In the genomic region with DNA sequence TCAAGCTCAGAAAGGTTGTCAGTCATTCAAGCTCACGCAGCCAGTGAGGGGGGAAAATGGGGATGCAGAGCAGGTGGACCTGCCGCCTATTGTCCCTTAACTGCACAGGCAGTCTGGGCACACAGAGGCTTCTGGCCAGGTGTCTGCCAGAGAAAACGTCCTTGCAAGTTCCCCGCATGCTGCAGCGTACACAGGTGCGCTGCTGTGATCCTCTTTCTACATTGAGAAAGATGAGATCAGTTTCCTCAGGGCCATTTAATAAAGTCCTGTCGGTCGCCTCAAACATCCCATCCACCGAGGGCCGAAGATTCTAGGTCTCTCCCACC, we compare ENCODE assay signal across 8 cellular contexts. TPM values are rescaled to one million over a fixed set of nuclear protein-coding genes. Genes with fewer than 3 reads are reported as not detected.
DNase-seq lines count a peak whose midpoint lies in the region; ATAC-seq, FAIRE-seq and TF ChIP-seq lines count a peak whose summit lies in the region.

No MANE protein-coding gene starts in this region.

- no peak for TF ChIP-seq POLR2A in GM12878 (IDR thresholded peaks at IDR 0.05; ENCODE audit: low read depth, low read length)

- peak overlapping the region; percentile 76 for H4K8ac ChIP-seq in mesenchymal stem cell (ENCODE audit: low read length)

- no peak for TF ChIP-seq EP300 in GM12878 (IDR thresholded peaks at IDR 0.05; ENCODE audit: borderline replicate concordance in 1 of 2, control insufficient read depth in 1 of 2, low read depth in 2 of 2, low read length in 2 of 2)

- H2BK5ac ChIP-seq in mesenchymal stem cell (ENCODE audit: low read depth, low read length, poor library complexity, severe bottlenecking): no peak overlapping the region

- WGBS in GM12878 (ENCODE audit: insufficient coverage, insufficient replicate concordance, low lambda C conversion rate, missing lambda C conversion rate): 1% methylated on average over 10 of the region's 10 CpGs
- 6% methylated on average over 10 of the region's 10 CpGs for WGBS in mesenchymal stem cell

- no peak overlapping the region for H2BK15ac ChIP-seq in mesenchymal stem cell (ENCODE audit: low read depth, poor library complexity, severe bottlenecking)

- RAD21 ChIA-PET in GM12878 (lab: Charles Lee; ENCODE audit: unreplicated experiment): interaction anchor here (1.0 to 3.8 kb wide), 11 partner anchors 9 to 348 kb away, joined by 3 to 35 read pairs (median 3); a partner anchor contains a TSS

- H2AFZ ChIP-seq in GM12878 (ENCODE audit: control insufficient read depth, low read depth, low read length): peak overlapping the region; percentile 91
- H2AFZ ChIP-seq in mesenchymal stem cell (ENCODE audit: low read depth, low read length): peak overlapping the region; percentile 57

- H3K4me2 ChIP-seq in GM12878 (ENCODE audit: control insufficient read depth, insufficient read depth): peak overlapping the region; percentile 99
- H3K4me2 ChIP-seq in mesenchymal stem cell (ENCODE audit: low read length, poor library complexity, severe bottlenecking): peak overlapping the region; percentile 87

- peaks cover 15% of the 10 kb centered on the region for H3K4me1 ChIP-seq in cardiac muscle cell (ENCODE audit: low read depth)
- H3K4me1 ChIP-seq in GM12878 (ENCODE audit: control insufficient read depth, insufficient read depth, low read length): peaks cover 5% of the 10 kb centered on the region; the same call in 1 of the 2 replicates
- peaks cover 11% of the 10 kb centered on the region for H3K4me1 ChIP-seq in mesenchymal stem cell (ENCODE audit: control insufficient read depth, insufficient read depth, low read depth, low read length)

- H3K23ac ChIP-seq in mesenchymal stem cell (ENCODE audit: low read length in 2 of 2): no peak overlapping the region

- no peak for DNase-seq in cardiac muscle cell (ENCODE audit: low read depth in 1 of 2, low spot score in 1 of 2)
- no peak for DNase-seq in cardiac septum (ENCODE audit: low spot score)
- DNase-seq in GM12878 (ENCODE audit: low read depth, low spot score): no peak
- DNase-seq in mesenchymal stem cell: no peak
- DNase-seq in stimulated activated CD4-positive, alpha-beta T cell treated with anti-CD3 and anti-CD28 coated beads, Interleukin-4, amount 100 ng/mL, for 1 hour: no peak
- no peak for DNase-seq in G401 (ENCODE audit: low spot score)

- H3K27ac ChIP-seq in cardiac muscle cell: peak overlapping the region; percentile 52
- no peak overlapping the region for H3K27ac ChIP-seq in GM12878 (ENCODE audit: control insufficient read depth, insufficient read depth)
- peak overlapping the region; percentile 28 for H3K27ac ChIP-seq in mesenchymal stem cell (ENCODE audit: low read length, poor library complexity, severe bottlenecking)

- in situ Hi-C loops in GM12878 (cut with MboI): no loop called here
- in situ Hi-C loops in G401 (cut with HindIII; ENCODE audit: low sequenced_read_pairs): no loop called here

- TF ChIP-seq CTCF in cardiac muscle cell (IDR thresholded peaks at IDR 0.05; ENCODE audit: low read depth, low read length) (no peak), GM12878 (IDR thresholded peaks at IDR 0.05 in 2 of 3, conservative IDR thresholded peaks at IDR 0.05 in 1 of 3; ENCODE audit: control insufficient read depth in 2 of 3, extremely low read depth in 1 of 3, insufficient read depth in 1 of 3, low read depth in 3 of 3, low read length in 3 of 3) (no peak)

- H3K9ac ChIP-seq in GM12878 (ENCODE audit: control insufficient read depth, insufficient read depth, low read length) (peak overlapping the region; percentile 53), mesenchymal stem cell (ENCODE audit: low read length) (peak overlapping the region; percentile 82)

- H4K91ac ChIP-seq in mesenchymal stem cell (ENCODE audit: low read length): peak overlapping the region; percentile 71

- CTCF ChIA-PET in GM12878 (lab: Yijun Ruan, JAX): interaction anchor here (0.7 to 4.8 kb wide), 15 partner anchors 9 to 364 kb away, joined by 3 to 40 read pairs (median 4); a partner anchor contains a TSS

- no TSS peak for BruUV-seq in GM12878 (replicated peaks; lab: Mats Ljungman, UMichigan)

- TF ChIP-seq RAD21 in GM12878 (IDR thresholded peaks at IDR 0.05; ENCODE audit: insufficient read depth, low read depth, low read length): no peak

- POLR2A ChIA-PET in GM12878 (lab: Charles Lee): interaction anchor here (1.0 to 2.8 kb wide), 7 partner anchors 72 to 358 kb away, joined by 3 to 12 read pairs (median 6); a partner anchor contains a TSS

- peak overlapping the region; percentile 59 for H3K4me3 ChIP-seq in cardiac muscle cell
- H3K4me3 ChIP-seq in GM12878: peak overlapping the region; percentile 65
- peak overlapping the region; percentile 40 to 92 for H3K4me3 ChIP-seq in mesenchymal stem cell (ENCODE audit: insufficient read depth in 1 of 2, low read depth in 1 of 2, low read length in 2 of 2)

- no peaks in the 10 kb centered on the region for H4K20me1 ChIP-seq in GM12878 (ENCODE audit: control insufficient read depth, insufficient read depth)

- ATAC-seq in GM12878: no peak
- ATAC-seq in HG02938 (IDR thresholded peaks at IDR 0.05; ENCODE audit: unreplicated experiment): no peak
- no peak for ATAC-seq in HG03135 (IDR thresholded peaks at IDR 0.05; ENCODE audit: unreplicated experiment)

- no peak overlapping the region for H2AK5ac ChIP-seq in mesenchymal stem cell (ENCODE audit: low read length, severe bottlenecking)

- FAIRE-seq in GM12878 (lab: Jason Lieb, UNC): no peak

- SMC1A ChIA-PET in GM12878 (lab: Charles Lee; ENCODE audit: uncharacterized antibody, unreplicated experiment): interaction anchor here (0.7 to 3.1 kb wide), 10 partner anchors 12 to 351 kb away, joined by 3 to 27 read pairs (median 6); a partner anchor contains a TSS

- intact Hi-C loops in cardiac septum (cut with DNase I): loop anchor here (5.0 kb wide), 5 partner anchors 73 to 307 kb away; a partner anchor contains a TSS
- intact Hi-C loops in GM12878 (cut with micrococcal nuclease; ENCODE audit: unreplicated experiment): loop anchor here (1.0 to 5.0 kb wide), 3 partner anchors 73 to 292 kb away; a partner anchor contains a TSS

- H3K79me1 ChIP-seq in mesenchymal stem cell (replicated peaks; ENCODE audit: low read length, poor library complexity, severe bottlenecking): peaks cover 18% of the 10 kb centered on the region

- H3K36me3 ChIP-seq in cardiac muscle cell (no peaks in the 10 kb centered on the region), GM12878 (ENCODE audit: control insufficient read depth in 2 of 2, insufficient read depth in 2 of 2, low read length in 1 of 2) (no peaks in the 10 kb centered on the region), mesenchymal stem cell (ENCODE audit: control insufficient read depth in 1 of 2, insufficient read depth in 2 of 2, low read depth in 1 of 2, low read length in 2 of 2) (peaks cover 0 to 11% of the 10 kb centered on the region in 2 experiments)

- H3K9me3 ChIP-seq in cardiac muscle cell (ENCODE audit: low read depth) (no peaks in the 10 kb centered on the region), GM12878 (replicated peaks; ENCODE audit: control insufficient read depth, insufficient read depth, low read length) (no peaks in the 10 kb centered on the region), mesenchymal stem cell (ENCODE audit: control insufficient read depth, low read length) (no peaks in the 10 kb centered on the region)

- no peak overlapping the region for H3K14ac ChIP-seq in mesenchymal stem cell (ENCODE audit: low read length in 2 of 2)

- no peaks in the 10 kb centered on the region for H3K27me3 ChIP-seq in cardiac muscle cell
- H3K27me3 ChIP-seq in GM12878 (replicated peaks in 1 of 2; ENCODE audit: control insufficient read depth in 2 of 2, insufficient read depth in 2 of 2, low read length in 1 of 2): no peaks in the 10 kb centered on the region
- no peaks in the 10 kb centered on the region for H3K27me3 ChIP-seq in mesenchymal stem cell (ENCODE audit: control insufficient read depth in 1 of 2, insufficient read depth in 1 of 2, low read length in 2 of 2)

- no peak overlapping the region for H2BK12ac ChIP-seq in mesenchymal stem cell (ENCODE audit: low read length in 2 of 2)

- H3K4ac ChIP-seq in mesenchymal stem cell (ENCODE audit: low read depth in 1 of 2, low read length in 2 of 2): no peak overlapping the region

- peaks cover 19% of the 10 kb centered on the region for H3K79me2 ChIP-seq in GM12878 (ENCODE audit: control insufficient read depth, insufficient read depth, low read length)

- H3K18ac ChIP-seq in mesenchymal stem cell (ENCODE audit: low read depth in 1 of 2, low read length in 2 of 2): peak overlapping the region; percentile 58 to 67

- no peak overlapping the region for H2BK120ac ChIP-seq in mesenchymal stem cell (ENCODE audit: low read depth, low read length)

TF ChIP-seq in GM12878, 131 proteins besides CTCF, POLR2A, EP300 and RAD21 (continues in another document):
- no peak for TF ChIP-seq BMI1 (IDR thresholded peaks at IDR 0.05; ENCODE audit: borderline replicate concordance)
- no peak for TF ChIP-seq CBX3 (IDR thresholded peaks at IDR 0.05; ENCODE audit: borderline replicate concordance, low read depth)
- TF ChIP-seq ETV6 (conservative IDR thresholded peaks at IDR 0.05 in 1 of 2, IDR thresholded peaks at IDR 0.05 in 1 of 2; ENCODE audit: borderline replicate concordance in 1 of 2, low read depth in 1 of 2): no peak
- no peak for TF ChIP-seq KLF5 (IDR thresholded peaks at IDR 0.05; ENCODE audit: partially characterized antibody)
- TF ChIP-seq CEBPB (IDR thresholded peaks at IDR 0.05; ENCODE audit: borderline replicate concordance in 1 of 2, low read depth in 2 of 2, low read length in 2 of 2): no peak

RNA-seq across cellular contexts. Expression of a gene that starts 0.4 kb away (rescaled TPM):
- total RNA-seq in cardiac muscle cell (17.1 and 24.4 TPM in 2 replicates), cardiac septum (11.1 TPM), GM12878 (2014; rRNA removed) (23.5 and 24.4 TPM in 2 replicates), GM12878 (2014; rRNA removed; fragmentation: Illumina TruSeq; extraction: Trizol) (22.9 and 26.9 TPM in 2 replicates), GM12878 (2021) (17.7 and 17.8 TPM in 2 replicates)
- polyA plus RNA-seq in cardiac muscle cell (25.7 and 36.3 TPM in 2 replicates), GM12878 (2011; rRNA removed) (17.8 and 18.9 TPM in 2 replicates), GM12878 (2014; fragmentation: Illumina TruSeq; extraction: Trizol) (24.1 and 25.0 TPM in 2 replicates), GM12878 (2014; fragmentation: Nextera tagmentation; extraction: Ambion mirVana) (10 to 100 TPM; 24.5 TPM), GM12878 (2014; rRNA removed) (18.2 and 21.2 TPM in 2 replicates), GM12878 (2016; fragmentation: Nextera tagmentation; extraction: Ambion mirVana) (10 to 100 TPM; 26.7 to 32.3 TPM)
- 93.6 and 95.4 TPM in 2 replicates for total RNA-seq in GM12878 (2013; cell fraction: nucleolus; rRNA removed)
- polyA plus RNA-seq in GM12878 (2011; ENCODE audit: low read depth): 8.3 TPM
- polyA plus RNA-seq in GM12878 (2011; cell fraction: cytosol; rRNA removed): 9.3 and 9.7 TPM in 2 replicates
- 17.1 and 24.6 TPM in 2 replicates for polyA plus RNA-seq in GM12878 (2011; cell fraction: nucleus; rRNA removed)
- polyA plus RNA-seq in GM12878 (2012): 8.6 and 9.0 TPM in 2 replicates
- polyA minus RNA-seq in GM12878 (2011; rRNA and poly(A)+ RNA removed): 16.5 and 19.0 TPM in 2 replicates
- polyA minus RNA-seq in GM12878 (2011; cell fraction: cytosol; rRNA and poly(A)+ RNA removed): 5.3 and 5.6 TPM in 2 replicates
- 11.2 and 20.6 TPM in 2 replicates for polyA minus RNA-seq in GM12878 (2011; cell fraction: nucleus; rRNA and poly(A)+ RNA removed)
- 3.8 TPM for polyA plus RNA-seq in mesenchymal stem cell (2013, experiment 1 of 2)
- polyA plus RNA-seq in mesenchymal stem cell (2013, experiment 2 of 2): 4.3 TPM
- 21.4 and 32.0 TPM in 2 replicates for total RNA-seq in G401 (2014; rRNA removed; shearing (Covaris generic))
